22 cellular contexts compared by ENCODE assay signal in the genomic region with DNA sequence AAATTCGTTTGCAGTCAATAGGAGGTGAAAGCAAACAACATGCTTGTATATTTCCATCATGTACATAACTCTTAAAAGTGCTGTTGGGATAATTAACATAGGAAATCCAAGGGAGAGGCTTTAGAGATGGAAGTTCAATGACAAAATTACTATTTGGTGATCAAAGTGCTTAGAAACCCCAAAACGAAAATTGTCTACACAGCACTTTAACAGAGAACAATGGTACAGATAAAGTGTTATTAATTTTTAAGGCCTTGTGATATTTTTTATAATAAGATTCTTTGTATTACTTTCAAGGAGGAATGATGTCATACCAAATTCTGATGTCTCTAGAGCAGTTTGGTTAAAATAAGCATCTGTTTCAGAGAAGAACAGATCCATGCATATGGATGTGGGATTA.
DNase-seq lines count a peak whose midpoint lies in the region; ATAC-seq, FAIRE-seq and TF ChIP-seq lines count a peak whose summit lies in the region.
"Had no signal": no experiment of that assay in that cellular context is flagged by ENCODE, and none has a peak within 500 bp of the region (broad histone marks: within the 10 kb centered on the region; RNA-seq: fewer than 3 reads in every experiment).

No MANE protein-coding gene starts in this region.

- H3K4me2 ChIP-seq in HepG2 (ENCODE audit: low read depth, low read length) (no peak overlapping the region), neural progenitor cell (no peak overlapping the region)
- H3K4me2 ChIP-seq: BLaER1 had no signal

- no peak overlapping the region for H3K4me3 ChIP-seq in HepG2 (replicated peaks in 1 of 3; ENCODE audit: insufficient read depth in 1 of 3, low read depth in 2 of 3, low read length in 3 of 3)
- H3K4me3 ChIP-seq in right lobe of liver = no peak overlapping the region
- H3K4me3 ChIP-seq in neural progenitor cell = no peak overlapping the region
- H3K4me3 ChIP-seq: BLaER1 had no signal

- H3K36me3 Mint-ChIP-seq in neural progenitor cell = no peaks in the 10 kb centered on the region
- H3K36me3 Mint-ChIP-seq: CD14-positive monocyte; CD4-positive, alpha-beta memory T cell; CD4-positive, CD25-positive, alpha-beta regulatory T cell; CD8-positive, alpha-beta memory T cell had no signal

- no peaks in the 10 kb centered on the region for H3F3A ChIP-seq in neural progenitor cell (ENCODE audit: low read depth)

- no peak for FAIRE-seq in HepG2 (lab: Jason Lieb, UNC)
- FAIRE-seq: G401.6, GM12891, GM19239 had no signal

- ATAC-seq in HepG2 = no peak
- no peak for ATAC-seq in right lobe of liver
- ATAC-seq in GM19452 (IDR thresholded peaks at IDR 0.05; ENCODE audit: unreplicated experiment) = no peak

- H3K9me3 Mint-ChIP-seq in neural progenitor cell = peaks cover 5% of the 10 kb centered on the region

- H3K27ac ChIP-seq in HepG2 (ENCODE audit: extremely low read length, insufficient read depth, low read length) (no peak overlapping the region), right lobe of liver (no peak overlapping the region), neural progenitor cell (no peak overlapping the region)
- H3K27ac ChIP-seq: 22Rv1, BLaER1 had no signal

- intact Hi-C loops in HepG2 (cut with micrococcal nuclease; ENCODE audit: unreplicated experiment) (no loop called here), right lobe of liver (cut with DNase I) (no loop called here)

- H3K4me1 ChIP-seq in HepG2 (ENCODE audit: insufficient read depth, low read length) (no peaks in the 10 kb centered on the region), right lobe of liver (no peaks in the 10 kb centered on the region), neural progenitor cell (no peaks in the 10 kb centered on the region)
- H3K4me1 ChIP-seq: BE2C, BLaER1 had no signal

- H3K36me3 ChIP-seq in HepG2 (replicated peaks in 1 of 2; ENCODE audit: control insufficient read depth in 1 of 2, insufficient read depth in 2 of 2, low read length in 2 of 2) (no peaks in the 10 kb centered on the region), right lobe of liver (no peaks in the 10 kb centered on the region), neural progenitor cell (no peaks in the 10 kb centered on the region)
- H3K36me3 ChIP-seq: BE2C, BLaER1 had no signal

- no peak for TF ChIP-seq RAD21 in HepG2 (CRISPR knock-in tag; IDR thresholded peaks at IDR 0.05)

- 0% methylated on average over 2 of the region's 2 CpGs for WGBS in HepG2 (ENCODE audit: low lambda C conversion rate)
- 16% methylated on average over 2 of the region's 2 CpGs for WGBS in right lobe of liver (ENCODE audit: insufficient coverage, low coverage, low lambda C conversion rate, missing lambda C conversion rate)

- H3K27ac Mint-ChIP-seq in neural progenitor cell = no peak overlapping the region
- H3K27ac Mint-ChIP-seq: CD14-positive monocyte; CD4-positive, alpha-beta memory T cell; CD4-positive, CD25-positive, alpha-beta regulatory T cell; CD8-positive, alpha-beta memory T cell had no signal

- no TSS peak for BruUV-seq in HepG2 (replicated peaks; lab: Mats Ljungman, UMichigan)

- TF ChIP-seq CTCF in HepG2 (CRISPR knock-in tag; IDR thresholded peaks at IDR 0.05) (no peak), right lobe of liver (IDR thresholded peaks at IDR 0.05) (no peak), neural progenitor cell (IDR thresholded peaks at IDR 0.05) (no peak)

- H3K4me1 Mint-ChIP-seq in neural progenitor cell = no peaks in the 10 kb centered on the region
- H3K4me1 Mint-ChIP-seq: CD14-positive monocyte; CD4-positive, alpha-beta memory T cell; CD4-positive, CD25-positive, alpha-beta regulatory T cell; CD8-positive, alpha-beta memory T cell had no signal

- CTCF ChIA-PET in HepG2 (lab: Yijun Ruan, JAX; ENCODE audit: low intra/inter-chr PET ratio, low total read pairs) = no interaction called here

- H3K79me2 ChIP-seq in HepG2 (ENCODE audit: insufficient read depth, low read length) = no peaks in the 10 kb centered on the region
- H3K79me2 ChIP-seq in neural progenitor cell (ENCODE audit: low read depth) = no peaks in the 10 kb centered on the region

- no peak overlapping the region for H3K4me3 Mint-ChIP-seq in neural progenitor cell
- H3K4me3 Mint-ChIP-seq: CD14-positive monocyte; CD4-positive, alpha-beta memory T cell; CD4-positive, CD25-positive, alpha-beta regulatory T cell; CD8-positive, alpha-beta memory T cell had no signal

- H3K9ac ChIP-seq in HepG2 (ENCODE audit: insufficient read depth, low read depth, low read length) (no peak overlapping the region), neural progenitor cell (no peak overlapping the region)
- H3K9ac ChIP-seq: BLaER1 had no signal

- no peak overlapping the region for H2AFZ ChIP-seq in HepG2 (ENCODE audit: low read length)
- H2AFZ ChIP-seq in neural progenitor cell (replicated peaks) = peak overlapping the region; percentile 40

- H3K27me3 ChIP-seq in HepG2 (ENCODE audit: control insufficient read depth in 1 of 2, insufficient read depth in 2 of 2, low read length in 2 of 2) = no peaks in the 10 kb centered on the region; a peak in 1 of 5 replicates
- no peaks in the 10 kb centered on the region for H3K27me3 ChIP-seq in right lobe of liver
- H3K27me3 ChIP-seq in neural progenitor cell = no peaks in the 10 kb centered on the region
- H3K27me3 ChIP-seq: BE2C, BLaER1 had no signal

- no peak for TF ChIP-seq EP300 in HepG2 (IDR thresholded peaks at IDR 0.05; ENCODE audit: low read depth in 2 of 2, low read length in 2 of 2)
- TF ChIP-seq EP300 in HepG2 (CRISPR knock-in tag; IDR thresholded peaks at IDR 0.05; ENCODE audit: borderline replicate concordance) = no peak

- in situ Hi-C loops in HepG2 (cut with HindIII; ENCODE audit: extremely low pct_ligation_motif_present, low pct_unique_long_range_greater_than_20kb) = no loop called here
- in situ Hi-C loops in SK-MEL-5 (cut with HindIII; ENCODE audit: low pct_unique_long_range_greater_than_20kb, low sequenced_read_pairs) = no loop called here

- H3K9me3 ChIP-seq in HepG2 (ENCODE audit: low read length) = no peaks in the 10 kb centered on the region
- no peaks in the 10 kb centered on the region for H3K9me3 ChIP-seq in right lobe of liver
- no peaks in the 10 kb centered on the region for H3K9me3 ChIP-seq in neural progenitor cell (ENCODE audit: low read depth)
- H3K9me3 ChIP-seq: BE2C, BLaER1 had no signal

- H4K20me1 ChIP-seq in HepG2 (ENCODE audit: insufficient read depth, low read length) (no peaks in the 10 kb centered on the region), neural progenitor cell (ENCODE audit: low read depth) (no peaks in the 10 kb centered on the region)
- H4K20me1 ChIP-seq: BLaER1 had no signal

- POLR2A ChIA-PET in HepG2 (lab: Yijun Ruan, JAX) = no interaction called here

- H3K27me3 Mint-ChIP-seq in neural progenitor cell (ENCODE audit: insufficient read depth, low read depth) = peaks cover 4% of the 10 kb centered on the region
- H3K27me3 Mint-ChIP-seq: CD4-positive, alpha-beta memory T cell; CD4-positive, CD25-positive, alpha-beta regulatory T cell; CD8-positive, alpha-beta memory T cell had no signal

- TF ChIP-seq POLR2A in HepG2 (IDR thresholded peaks at IDR 0.05; ENCODE audit: insufficient read depth in 1 of 2, low read depth in 2 of 2, low read length in 2 of 2) = no peak
- TF ChIP-seq POLR2A in right lobe of liver (IDR thresholded peaks at IDR 0.05) = no peak

- DNase-seq in HepG2 (ENCODE audit: low spot score) (no peak), right lobe of liver (no peak), SK-MEL-5 (ENCODE audit: low read depth, low spot score) (peak; percentile 5), neural progenitor cell (ENCODE audit: low spot score) (no peak), NCI-H146 treated with DMSO at 0.1 percent for 48 hours (lab: John Stamatoyannopoulos, UW; ENCODE audit: unreplicated experiment) (no peak), DMS 273 treated with DMSO at 0.1 percent for 48 hours (lab: John Stamatoyannopoulos, UW) (no peak)
- DNase-seq: ACHN; BE2C; C1 segment of cervical spinal cord; CD4-positive, alpha-beta memory T cell; CD4-positive, CD25-positive, alpha-beta regulatory T cell; CD8-positive, alpha-beta memory T cell; COR-L47; DMS79 treated with DMSO at 0.1 percent for 48 hours; GF-D8 had no signal

TF ChIP-seq in HepG2, 621 proteins besides CTCF, POLR2A, EP300 and RAD21 (continues in another document):
- TF ChIP-seq ATF7 (IDR thresholded peaks at IDR 0.05) = peak; percentile 24; the same call in 1 of the 2 replicates
- TF ChIP-seq ATF7 (CRISPR knock-in tag; IDR thresholded peaks at IDR 0.05) = no peak
- TF ChIP-seq HOXA3 (CRISPR knock-in tag; IDR thresholded peaks at IDR 0.05) = no peak
- no peak for TF ChIP-seq ZNF713 (CRISPR knock-in tag; IDR thresholded peaks at IDR 0.05)
- TF ChIP-seq MAFK (conservative IDR thresholded peaks at IDR 0.05 in 1 of 2, IDR thresholded peaks at IDR 0.05 in 1 of 2; ENCODE audit: low read length in 2 of 2) = peak; percentile 66 to 87; a peak in 3 of 4 replicates
- TF ChIP-seq, protein P1, sequence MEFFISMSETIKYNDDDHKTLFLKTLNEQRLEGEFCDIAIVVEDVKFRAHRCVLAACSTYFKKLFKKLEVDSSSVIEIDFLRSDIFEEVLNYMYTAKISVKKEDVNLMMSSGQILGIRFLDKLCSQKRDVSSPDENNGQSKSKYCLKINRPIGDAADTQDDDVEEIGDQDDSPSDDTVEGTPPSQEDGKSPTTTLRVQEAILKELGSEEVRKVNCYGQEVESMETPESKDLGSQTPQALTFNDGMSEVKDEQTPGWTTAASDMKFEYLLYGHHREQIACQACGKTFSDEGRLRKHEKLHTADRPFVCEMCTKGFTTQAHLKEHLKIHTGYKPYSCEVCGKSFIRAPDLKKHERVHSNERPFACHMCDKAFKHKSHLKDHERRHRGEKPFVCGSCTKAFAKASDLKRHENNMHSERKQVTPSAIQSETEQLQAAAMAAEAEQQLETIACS (CRISPR knock-in tag; IDR thresholded peaks at IDR 0.05) = no peak
- no peak for TF ChIP-seq ZNF180 (CRISPR knock-in tag; IDR thresholded peaks at IDR 0.05; ENCODE audit: borderline replicate concordance, low read depth)
- TF ChIP-seq, protein P2, sequence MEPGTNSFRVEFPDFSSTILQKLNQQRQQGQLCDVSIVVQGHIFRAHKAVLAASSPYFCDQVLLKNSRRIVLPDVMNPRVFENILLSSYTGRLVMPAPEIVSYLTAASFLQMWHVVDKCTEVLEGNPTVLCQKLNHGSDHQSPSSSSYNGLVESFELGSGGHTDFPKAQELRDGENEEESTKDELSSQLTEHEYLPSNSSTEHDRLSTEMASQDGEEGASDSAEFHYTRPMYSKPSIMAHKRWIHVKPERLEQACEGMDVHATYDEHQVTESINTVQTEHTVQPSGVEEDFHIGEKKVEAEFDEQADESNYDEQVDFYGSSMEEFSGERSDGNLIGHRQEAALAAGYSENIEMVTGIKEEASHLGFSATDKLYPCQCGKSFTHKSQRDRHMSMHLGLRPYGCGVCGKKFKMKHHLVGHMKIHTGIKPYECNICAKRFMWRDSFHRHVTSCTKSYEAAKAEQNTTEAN (CRISPR knock-in tag; conservative IDR thresholded peaks at IDR 0.05) = no peak
- TF ChIP-seq MAFF (IDR thresholded peaks at IDR 0.05; ENCODE audit: low read depth, low read length) = peak; percentile 67
- TF ChIP-seq FOXJ3 (CRISPR knock-in tag; IDR thresholded peaks at IDR 0.05; ENCODE audit: borderline replicate concordance) = no peak
- TF ChIP-seq IRX3 (CRISPR knock-in tag; IDR thresholded peaks at IDR 0.05; ENCODE audit: borderline replicate concordance, low read depth) = no peak
- TF ChIP-seq ZNF570 (CRISPR knock-in tag; IDR thresholded peaks at IDR 0.05; ENCODE audit: borderline replicate concordance) = no peak
